Comparison of ENCODE assay signal across 17 cellular contexts in genomic region chr10:118742787-118743186, GRCh38. TPM values are rescaled to one million over a fixed set of nuclear protein-coding genes. Genes with fewer than 3 reads are reported as not detected.
DNase-seq lines count a peak whose midpoint lies in the region; ATAC-seq and TF ChIP-seq lines count a peak whose summit lies in the region.
"Had no signal": no experiment of that assay in that cellular context is flagged by ENCODE, and none has a peak within 500 bp of the region (broad histone marks: within the 10 kb centered on the region; RNA-seq: fewer than 3 reads in every experiment).

No MANE protein-coding gene starts in this region.

- no peak for ATAC-seq in naive thymus-derived CD4-positive, alpha-beta T cell
- ATAC-seq in heart left ventricle (no peak), GM21619 (IDR thresholded peaks at IDR 0.05; ENCODE audit: unreplicated experiment) (no peak)

- peaks cover 83% of the 10 kb centered on the region for H3K4me1 Mint-ChIP-seq in dendritic cell treated with granulocyte-macrophage colony-stimulating factor and Interleukin-4, amounts not matched to agents 40 ng/mL and 50 ng/mL, for 4 days (ENCODE audit: low read depth)
- H3K4me1 Mint-ChIP-seq in nephron progenitor cell: peaks cover 54% of the 10 kb centered on the region
- H3K4me1 Mint-ChIP-seq in naive thymus-derived CD4-positive, alpha-beta T cell: peaks cover 22 to 88% (median 78%) of the 10 kb centered on the region in 7 donors

- H3K27me3 ChIP-seq in AG04450 (ENCODE audit: control insufficient read depth, insufficient read depth, low read length): no peaks in the 10 kb centered on the region
- H3K27me3 ChIP-seq in naive thymus-derived CD4-positive, alpha-beta T cell (ENCODE audit: control insufficient read depth in 2 of 2, insufficient read depth in 2 of 2, low read length in 2 of 2): no peaks in the 10 kb centered on the region
- no peaks in the 10 kb centered on the region for H3K27me3 ChIP-seq in heart left ventricle
- H3K27me3 ChIP-seq: cardiac muscle cell had no signal

- DNase-seq in AG04450 (ENCODE audit: low read depth, low spot score): peak; percentile 55
- DNase-seq in NCI-H82 (lab: John Stamatoyannopoulos, UW): peak; percentile 59
- DNase-seq in nephron progenitor cell: no peak
- no peak for DNase-seq in T-helper 9 cell
- DNase-seq in naive thymus-derived CD4-positive, alpha-beta T cell: no peak
- DNase-seq in heart left ventricle: no peak
- DNase-seq: activated CD4-positive, alpha-beta T cell treated with anti-CD3 and anti-CD28 coated beads for 4 hours; activated CD8-positive, alpha-beta memory T cell treated with anti-CD3 and anti-CD28 coated beads, Interleukin-2, amount 50 U/mL, for 48 hours; activated naive CD4-positive, alpha-beta T cell; head of caudate nucleus; MM.1S; NCI-H2081; NCI-H526; stimulated activated CD4-positive, alpha-beta T cell treated with anti-CD3 and anti-CD28 coated beads, Interleukin-1b, Interleukin-23, amount 100 ng/mL, for 48 hours had no signal

- no peak for TF ChIP-seq CTCF in AG04450 (IDR thresholded peaks at IDR 0.05; ENCODE audit: low read depth, low read length)
- no peak for TF ChIP-seq CTCF in nephron progenitor cell (IDR thresholded peaks at IDR 0.05)
- no peak for TF ChIP-seq CTCF in heart left ventricle (IDR thresholded peaks at IDR 0.05)

- TF ChIP-seq POLR2A in heart left ventricle (IDR thresholded peaks at IDR 0.05): no peak

- H3K4me3 ChIP-seq in AG04450 (ENCODE audit: low read depth, low read length): no peak overlapping the region
- H3K4me3 ChIP-seq in naive thymus-derived CD4-positive, alpha-beta T cell (ENCODE audit: low read length): no peak overlapping the region
- H3K4me3 ChIP-seq in heart left ventricle: no peak overlapping the region
- H3K4me3 ChIP-seq: cardiac muscle cell had no signal

- no peaks in the 10 kb centered on the region; the same call in 1 of the 2 replicates for H3K9me3 ChIP-seq in AG04450 (ENCODE audit: control insufficient read depth, insufficient read depth, low read length)
- H3K9me3 ChIP-seq in naive thymus-derived CD4-positive, alpha-beta T cell (ENCODE audit: control insufficient read depth in 2 of 3, low read length in 3 of 3): no peaks in the 10 kb centered on the region
- H3K9me3 ChIP-seq in heart left ventricle: peaks cover 0 to 8% (median 0%) of the 10 kb centered on the region in 12 donors

- POLR2A ChIA-PET in AG04450 (lab: Yijun Ruan, JAX): interaction anchor here (1.5 kb wide), 1 partner anchor 12 kb away, joined by 5 read pairs; the partner anchor contains the start of gene CACUL1
- POLR2A ChIA-PET in naive thymus-derived CD4-positive, alpha-beta T cell (lab: Charles Lee): no interaction called here

- WGBS in heart left ventricle, 4 donors: 87 to 96% (median 88%) methylated on average over 1 of the region's 1 CpG

- H3K27me3 Mint-ChIP-seq in dendritic cell treated with granulocyte-macrophage colony-stimulating factor and Interleukin-4, amounts not matched to agents 40 ng/mL and 50 ng/mL, for 4 days: no peaks in the 10 kb centered on the region
- H3K27me3 Mint-ChIP-seq in nephron progenitor cell (ENCODE audit: low read depth, poor library complexity): no peaks in the 10 kb centered on the region
- H3K27me3 Mint-ChIP-seq in naive thymus-derived CD4-positive, alpha-beta T cell: no peaks in the 10 kb centered on the region

- H3K4me3 Mint-ChIP-seq in dendritic cell treated with granulocyte-macrophage colony-stimulating factor and Interleukin-4, amounts not matched to agents 40 ng/mL and 50 ng/mL, for 4 days: no peak overlapping the region
- peak overlapping the region; percentile 1 for H3K4me3 Mint-ChIP-seq in nephron progenitor cell
- H3K4me3 Mint-ChIP-seq in naive thymus-derived CD4-positive, alpha-beta T cell: peak overlapping the region in 1 of 10 donors; percentile 3

- CTCF ChIA-PET in AG04450 (lab: Charles Lee): interaction anchor here (1.1 kb wide), 1 partner anchor 23 kb away, joined by 4 read pairs; no protein-coding TSS in a partner anchor
- CTCF ChIA-PET in naive thymus-derived CD4-positive, alpha-beta T cell (lab: Charles Lee): no interaction called here

- intact Hi-C loops in dendritic cell treated with granulocyte-macrophage colony-stimulating factor and Interleukin-4, amounts not matched to agents 40 ng/mL and 50 ng/mL, for 4 days (cut with micrococcal nuclease): no loop called here
- intact Hi-C loops in naive thymus-derived CD4-positive, alpha-beta T cell (cut with micrococcal nuclease): no loop called here
- intact Hi-C loops in heart left ventricle (cut with DNase I): no loop called here

- H3K36me3 Mint-ChIP-seq in dendritic cell treated with granulocyte-macrophage colony-stimulating factor and Interleukin-4, amounts not matched to agents 40 ng/mL and 50 ng/mL, for 4 days (ENCODE audit: low read depth): peaks cover 10% of the 10 kb centered on the region
- H3K36me3 Mint-ChIP-seq in nephron progenitor cell (ENCODE audit: low read depth): peaks cover 70% of the 10 kb centered on the region
- H3K36me3 Mint-ChIP-seq in naive thymus-derived CD4-positive, alpha-beta T cell: peaks cover 2 to 33% (median 18%) of the 10 kb centered on the region in 5 donors

- no peaks in the 10 kb centered on the region for H3K9me3 Mint-ChIP-seq in dendritic cell treated with granulocyte-macrophage colony-stimulating factor and Interleukin-4, amounts not matched to agents 40 ng/mL and 50 ng/mL, for 4 days
- H3K9me3 Mint-ChIP-seq in nephron progenitor cell: peaks cover 27% of the 10 kb centered on the region
- peaks cover 0 to 5% (median 0%) of the 10 kb centered on the region in 11 donors for H3K9me3 Mint-ChIP-seq in naive thymus-derived CD4-positive, alpha-beta T cell

- peak overlapping the region; percentile 18 for H3K27ac Mint-ChIP-seq in dendritic cell treated with granulocyte-macrophage colony-stimulating factor and Interleukin-4, amounts not matched to agents 40 ng/mL and 50 ng/mL, for 4 days
- peak overlapping the region; percentile 79 for H3K27ac Mint-ChIP-seq in nephron progenitor cell
- peak overlapping the region in 2 of 9 donors; percentile 19 to 22 for H3K27ac Mint-ChIP-seq in naive thymus-derived CD4-positive, alpha-beta T cell

- peak overlapping the region; percentile 80 for H3K27ac ChIP-seq in AG04450 (ENCODE audit: low read depth, low read length)
- no peak overlapping the region for H3K27ac ChIP-seq in naive thymus-derived CD4-positive, alpha-beta T cell (ENCODE audit: low read depth, low read length)
- no peak overlapping the region for H3K27ac ChIP-seq in heart left ventricle
- H3K27ac ChIP-seq: cardiac muscle cell had no signal

- peaks cover 3 to 4% of the 10 kb centered on the region in 2 donors for H3K4me1 ChIP-seq in naive thymus-derived CD4-positive, alpha-beta T cell (ENCODE audit: control insufficient read depth in 2 of 2, insufficient read depth in 2 of 2, low read length in 2 of 2)
- H3K4me1 ChIP-seq in heart left ventricle: peaks cover 0 to 65% (median 27%) of the 10 kb centered on the region in 12 donors

- H3K36me3 ChIP-seq in naive thymus-derived CD4-positive, alpha-beta T cell (ENCODE audit: control insufficient read depth in 2 of 3, insufficient read depth in 3 of 3, low read length in 3 of 3): no peaks in the 10 kb centered on the region
- peaks cover 0 to 2% (median 0%) of the 10 kb centered on the region in 9 donors for H3K36me3 ChIP-seq in heart left ventricle
- H3K36me3 ChIP-seq: cardiac muscle cell had no signal

RNA-seq across cellular contexts. Expression of gene CACUL1, which starts 12.0 kb away (rescaled TPM):
- polyA plus RNA-seq in AG04450 (2011; rRNA removed) (12.4 and 15.3 TPM in 2 replicates), heart left ventricle (10 to 100 TPM in 1 of 2 donors, 1 to 10 TPM in 1; 4.6 to 10.9 TPM)
- polyA minus RNA-seq in AG04450 (2011; rRNA and poly(A)+ RNA removed): 23.8 and 32.5 TPM in 2 replicates
- 10 to 100 TPM; 28.0 to 66.6 (median 34.3) TPM for total RNA-seq in naive thymus-derived CD4-positive, alpha-beta T cell
- 10 to 100 TPM; 20.0 to 24.1 TPM for polyA plus RNA-seq in naive thymus-derived CD4-positive, alpha-beta T cell
- 10 to 100 TPM; 18.8 to 38.7 (median 24.8) TPM for total RNA-seq in heart left ventricle

Comparison
In these comparisons a context has a peak if more than half of its experiments do, and no peak if none do; other contexts are left out.
1. DNase-seq: peak in AG04450 (single experiment) and NCI-H82 (single experiment); none in nephron progenitor cell (single experiment), T-helper 9 cell (single experiment), naive thymus-derived CD4-positive, alpha-beta T cell (0 of 9) and heart left ventricle (0 of 5).